Comparison of ENCODE assay signal across 24 cellular contexts in the genomic region with DNA sequence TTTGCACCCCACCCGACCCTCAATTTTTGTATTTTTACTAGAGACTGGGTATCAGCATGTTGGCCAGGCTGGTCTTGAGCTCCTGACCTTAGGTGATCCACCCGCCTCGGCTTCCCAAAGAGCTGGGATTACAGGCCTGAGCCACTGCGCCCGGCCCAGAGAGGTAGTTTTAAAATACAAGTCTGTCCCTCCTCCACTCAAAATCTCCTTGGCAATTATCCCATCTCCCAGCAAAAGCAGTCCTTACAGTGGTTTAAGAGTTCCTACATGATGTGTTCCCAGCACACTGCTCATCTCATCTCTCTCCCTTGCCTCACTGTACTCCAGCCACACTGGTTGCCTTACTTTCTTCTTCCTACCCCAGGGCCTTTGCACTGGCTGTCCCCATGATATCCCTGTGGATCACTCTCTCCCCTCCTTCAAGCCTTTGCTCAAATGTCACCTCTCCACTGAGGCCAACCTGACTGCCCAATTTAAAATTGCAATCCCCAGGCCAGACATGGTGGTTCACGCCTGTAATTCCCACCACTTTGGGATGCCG. TPM values are rescaled to one million over a fixed set of nuclear protein-coding genes. Genes with fewer than 3 reads are reported as not detected.
A peak's percentile ranks its signal among the peaks of the same experiment; 100 is the strongest.
DNase-seq lines count a peak whose midpoint lies in the region; ATAC-seq and TF ChIP-seq lines count a peak whose summit lies in the region.
"Had no signal": no experiment of that assay in that cellular context is flagged by ENCODE, and none has a peak within 500 bp of the region (broad histone marks: within the 10 kb centered on the region; RNA-seq: fewer than 3 reads in every experiment).

No MANE protein-coding gene starts in this region.

- no peak for ATAC-seq in activated T-cell treated with anti-CD3 and anti-CD28 coated beads, Interleukin-2, amount 50 U/mL, for 4 hours
- ATAC-seq in CD8-positive, alpha-beta T cell, result no peak
- no peak for ATAC-seq in central memory CD8-positive, alpha-beta T cell (replicated peaks; ENCODE audit: extremely low read depth, poor library complexity, severe bottlenecking)
- ATAC-seq in heart left ventricle, result no peak
- ATAC-seq: foreskin keratinocyte had no signal

- H3K4me3 Mint-ChIP-seq in activated T-cell treated with anti-CD3 and anti-CD28 coated beads, Interleukin-2, amount 50 U/mL, for 4 hours, result peak overlapping the region; percentile 30
- peak overlapping the region; percentile 60 for H3K4me3 Mint-ChIP-seq in CD8-positive, alpha-beta T cell
- H3K4me3 Mint-ChIP-seq in central memory CD8-positive, alpha-beta T cell, result peak overlapping the region; percentile 54
- H3K4me3 Mint-ChIP-seq: brain, mesothelial cell of epicardium had no signal

- H2AFZ ChIP-seq in neuronal stem cell (ENCODE audit: low read length), result no peak overlapping the region

- peaks cover 31% of the 10 kb centered on the region for H3K4me1 ChIP-seq in CD8-positive, alpha-beta T cell (ENCODE audit: insufficient read depth, low read length)
- H3K4me1 ChIP-seq in neuronal stem cell (ENCODE audit: control insufficient read depth in 2 of 2, insufficient read depth in 1 of 2, low read depth in 1 of 2, low read length in 2 of 2), result no peaks in the 10 kb centered on the region
- H3K4me1 ChIP-seq in heart left ventricle, result peaks cover 0 to 15% (median 1%) of the 10 kb centered on the region in 12 donors
- peaks cover 15% of the 10 kb centered on the region for H3K4me1 ChIP-seq in suprapubic skin
- H3K4me1 ChIP-seq: foreskin keratinocyte had no signal

- H3K27me3 Mint-ChIP-seq in activated T-cell treated with anti-CD3 and anti-CD28 coated beads, Interleukin-2, amount 50 U/mL, for 4 hours (ENCODE audit: low read depth), result no peaks in the 10 kb centered on the region
- H3K27me3 Mint-ChIP-seq in CD8-positive, alpha-beta T cell (ENCODE audit: low read depth), result peaks cover 4% of the 10 kb centered on the region
- no peaks in the 10 kb centered on the region for H3K27me3 Mint-ChIP-seq in central memory CD8-positive, alpha-beta T cell

- peaks cover 37% of the 10 kb centered on the region for H3K4me1 Mint-ChIP-seq in activated T-cell treated with anti-CD3 and anti-CD28 coated beads, Interleukin-2, amount 50 U/mL, for 4 hours (ENCODE audit: low read depth)
- peaks cover 32% of the 10 kb centered on the region for H3K4me1 Mint-ChIP-seq in CD8-positive, alpha-beta T cell (ENCODE audit: low read depth)
- H3K4me1 Mint-ChIP-seq in central memory CD8-positive, alpha-beta T cell, result peaks cover 25% of the 10 kb centered on the region
- H3K4me1 Mint-ChIP-seq: brain, mesothelial cell of epicardium had no signal

- no peaks in the 10 kb centered on the region for H3K36me3 ChIP-seq in CD8-positive, alpha-beta T cell (ENCODE audit: insufficient read depth, low read length)
- no peaks in the 10 kb centered on the region for H3K36me3 ChIP-seq in neuronal stem cell (replicated peaks in 1 of 2; ENCODE audit: control insufficient read depth in 2 of 2, insufficient read depth in 2 of 2, low read length in 2 of 2)
- no peaks in the 10 kb centered on the region for H3K36me3 ChIP-seq in heart left ventricle
- no peaks in the 10 kb centered on the region for H3K36me3 ChIP-seq in suprapubic skin
- H3K36me3 ChIP-seq: esophagus squamous epithelium had no signal

- POLR2A ChIA-PET in CD8-positive, alpha-beta T cell (lab: Charles Lee), result no interaction called here

- no peaks in the 10 kb centered on the region for H3K36me3 Mint-ChIP-seq in activated T-cell treated with anti-CD3 and anti-CD28 coated beads, Interleukin-2, amount 50 U/mL, for 4 hours (ENCODE audit: insufficient read depth)
- H3K36me3 Mint-ChIP-seq in CD8-positive, alpha-beta T cell, result no peaks in the 10 kb centered on the region
- H3K36me3 Mint-ChIP-seq in central memory CD8-positive, alpha-beta T cell (ENCODE audit: insufficient read depth), result peaks cover 2% of the 10 kb centered on the region
- H3K36me3 Mint-ChIP-seq: brain, mesothelial cell of epicardium, WTC11 had no signal

- CTCF ChIA-PET in CD8-positive, alpha-beta T cell (lab: Charles Lee), result interaction anchor here (0.7 to 0.9 kb wide), 2 partner anchors 19 to 20 kb away, joined by 3 to 4 read pairs; no protein-coding TSS in a partner anchor

- no CpG with 5 or more reads among the region's 7 CpGs for WGBS in neuronal stem cell (ENCODE audit: extremely low coverage in 2 of 2, insufficient read length in 2 of 2, insufficient replicate concordance in 1 of 2), 2 donors
- 80 to 85% (median 83%) methylated on average over 7 of the region's 7 CpGs for WGBS in heart left ventricle, 4 donors
- 82% methylated on average over 7 of the region's 7 CpGs for WGBS in suprapubic skin

- peak overlapping the region; percentile 30 for H3K9ac ChIP-seq in neuronal stem cell (ENCODE audit: low read depth, low read length, poor library complexity)

- H3K27me3 ChIP-seq in CD8-positive, alpha-beta T cell (ENCODE audit: insufficient read depth, low read length), result no peaks in the 10 kb centered on the region
- H3K27me3 ChIP-seq in neuronal stem cell (ENCODE audit: control insufficient read depth in 3 of 3, insufficient read depth in 3 of 3, low read depth in 1 of 3, low read length in 3 of 3), result peaks cover 9 to 43% (median 31%) of the 10 kb centered on the region in 3 experiments
- H3K27me3 ChIP-seq in heart left ventricle, result peaks cover 17 to 65% (median 31%) of the 10 kb centered on the region in 9 donors
- H3K27me3 ChIP-seq in suprapubic skin, result peaks cover 49% of the 10 kb centered on the region

- H4K91ac ChIP-seq in neuronal stem cell (ENCODE audit: low read depth, low read length, poor library complexity), result no peak overlapping the region

- H3K27ac ChIP-seq in CD8-positive, alpha-beta T cell (ENCODE audit: low read depth, low read length), result no peak overlapping the region
- H3K27ac ChIP-seq in neuronal stem cell (replicated peaks; ENCODE audit: low read length) (no peak overlapping the region), heart left ventricle (no peak overlapping the region), suprapubic skin (no peak overlapping the region)
- H3K27ac ChIP-seq: esophagus squamous epithelium, foreskin keratinocyte had no signal

- no peak overlapping the region for H3K4me2 ChIP-seq in neuronal stem cell (ENCODE audit: insufficient read depth, low read length, poor library complexity, severe bottlenecking)

- H3K18ac ChIP-seq in neuronal stem cell (ENCODE audit: low read length), result no peak overlapping the region

- TF ChIP-seq POLR2A in heart left ventricle (IDR thresholded peaks at IDR 0.05), result no peak
- no peak for TF ChIP-seq POLR2A in suprapubic skin (IDR thresholded peaks at IDR 0.05)

- no peaks in the 10 kb centered on the region for H3K9me3 ChIP-seq in CD8-positive, alpha-beta T cell (ENCODE audit: low read length)
- H3K9me3 ChIP-seq in neuronal stem cell (replicated peaks in 1 of 2; ENCODE audit: control insufficient read depth in 2 of 2, insufficient read depth in 1 of 2, low read depth in 1 of 2, low read length in 2 of 2), result peaks cover 0 to 3% of the 10 kb centered on the region in 2 donors
- peaks cover 0 to 6% (median 0%) of the 10 kb centered on the region in 12 donors for H3K9me3 ChIP-seq in heart left ventricle
- H3K9me3 ChIP-seq in suprapubic skin, result no peaks in the 10 kb centered on the region
- H3K9me3 ChIP-seq: esophagus squamous epithelium had no signal

- H2BK5ac ChIP-seq in neuronal stem cell (ENCODE audit: low read length), result no peak overlapping the region

- H3K27ac Mint-ChIP-seq in CD8-positive, alpha-beta T cell, result no peak overlapping the region
- H3K27ac Mint-ChIP-seq in central memory CD8-positive, alpha-beta T cell (ENCODE audit: low read depth), result no peak overlapping the region
- H3K27ac Mint-ChIP-seq: brain, mesothelial cell of epicardium, WTC11 had no signal

- H2AK5ac ChIP-seq in neuronal stem cell (ENCODE audit: low read depth, low read length), result no peak overlapping the region

- H3K4ac ChIP-seq in neuronal stem cell (ENCODE audit: low read length), result no peak overlapping the region

- H3K23ac ChIP-seq in neuronal stem cell (ENCODE audit: low read depth, low read length, poor library complexity), result no peak overlapping the region

- no peak overlapping the region for H2BK15ac ChIP-seq in neuronal stem cell (ENCODE audit: low read length)

- no peak overlapping the region for H3K4me3 ChIP-seq in CD8-positive, alpha-beta T cell (ENCODE audit: low read depth, low read length)
- H3K4me3 ChIP-seq in neuronal stem cell (ENCODE audit: low read length in 2 of 2) (no peak overlapping the region), heart left ventricle (no peak overlapping the region), suprapubic skin (no peak overlapping the region)

- no peak for TF ChIP-seq EP300 in suprapubic skin (IDR thresholded peaks at IDR 0.05)

- DNase-seq in activated T-cell treated with anti-CD3 and anti-CD28 coated beads, Interleukin-2, amount 50 U/mL, for 4 hours, result no peak
- DNase-seq in activated T-cell treated with anti-CD3 and anti-CD28 coated beads, Interleukin-2, amount 50 U/mL, for 1 hour, result no peak
- no peak for DNase-seq in CD8-positive, alpha-beta T cell
- DNase-seq in central memory CD8-positive, alpha-beta T cell (ENCODE audit: low spot score in 2 of 2), result no peak
- no peak for DNase-seq in neuronal stem cell (ENCODE audit: low spot score)
- no peak for DNase-seq in heart left ventricle
- DNase-seq in suprapubic skin (ENCODE audit: low spot score in 2 of 2), result no peak
- no peak for DNase-seq in NCI-H2081 treated with DMSO at 0.1 percent for 48 hours (lab: John Stamatoyannopoulos, UW)
- DNase-seq: activated CD4-positive, alpha-beta T cell treated with anti-CD3 and anti-CD28 coated beads, Interleukin-2, amount 50 U/mL, for 1 hour; EL; esophagus squamous epithelium; foreskin keratinocyte; NCI-H446; NCI-H82; stimulated activated CD4-positive, alpha-beta T cell treated with anti-CD3 and anti-CD28 coated beads, Interleukin-4, amount 100 ng/mL, for 1 hour; substantia nigra had no signal

- H2BK12ac ChIP-seq in neuronal stem cell (ENCODE audit: low read length), result no peak overlapping the region

- H2BK120ac ChIP-seq in neuronal stem cell (ENCODE audit: low read depth, low read length), result no peak overlapping the region

- H3K79me1 ChIP-seq in neuronal stem cell (ENCODE audit: low read depth, low read length), result no peaks in the 10 kb centered on the region

- TF ChIP-seq CTCF in CD8-positive, alpha-beta T cell (IDR thresholded peaks at IDR 0.05), result no peak
- no peak for TF ChIP-seq CTCF in heart left ventricle (IDR thresholded peaks at IDR 0.05)
- no peak for TF ChIP-seq CTCF in suprapubic skin (IDR thresholded peaks at IDR 0.05)

- intact Hi-C loops in CD8-positive, alpha-beta T cell (cut with DNase I, micrococcal nuclease), result no loop called here
- intact Hi-C loops in heart left ventricle (cut with DNase I), result no loop called here

- H4K8ac ChIP-seq in neuronal stem cell (ENCODE audit: low read depth, low read length), result no peak overlapping the region

- no peaks in the 10 kb centered on the region for H3K9me3 Mint-ChIP-seq in activated T-cell treated with anti-CD3 and anti-CD28 coated beads, Interleukin-2, amount 50 U/mL, for 4 hours
- no peaks in the 10 kb centered on the region for H3K9me3 Mint-ChIP-seq in CD8-positive, alpha-beta T cell
- H3K9me3 Mint-ChIP-seq in central memory CD8-positive, alpha-beta T cell, result no peaks in the 10 kb centered on the region

- no peak overlapping the region for H3K14ac ChIP-seq in neuronal stem cell (ENCODE audit: low read length)

RNA-seq across cellular contexts. Expression of a gene that starts 24.3 kb away (rescaled TPM):
- total RNA-seq in activated T-cell treated with anti-CD3 and anti-CD28 coated beads, Interleukin-2, amount 50 U/mL, for 4 hours, result 10 to 100 TPM; 14.1 to 15.3 (median 14.4) TPM
- 1 to 10 TPM; 2.2 to 3.3 TPM for total RNA-seq in CD8-positive, alpha-beta T cell
- 21.3 TPM for polyA plus RNA-seq in neuronal stem cell (2013, experiment 1 of 2)
- 19.6 TPM for polyA plus RNA-seq in neuronal stem cell (2013, experiment 2 of 2)
- total RNA-seq in heart left ventricle (10 to 100 TPM in 3 of 9 donors, 1 to 10 TPM in 6; 4.5 to 18.6 (median 8.5) TPM), suprapubic skin (10 to 100 TPM; 10.9 to 18.3 (median 12.8) TPM)
- 10 to 100 TPM in 1 of 2 donors, 1 to 10 TPM in 1; 6.3 to 14.7 TPM for polyA plus RNA-seq in heart left ventricle

RNA-seq across cellular contexts. Expression of a gene that starts 34.5 kb away (rescaled TPM):
- total RNA-seq in activated T-cell treated with anti-CD3 and anti-CD28 coated beads, Interleukin-2, amount 50 U/mL, for 4 hours, result 10 to 100 TPM; 27.3 to 29.7 (median 28.0) TPM
- 1 to 10 TPM; 7.3 TPM for total RNA-seq in CD8-positive, alpha-beta T cell
- polyA plus RNA-seq in neuronal stem cell (2013, experiment 1 of 2), result 16.9 TPM
- 15.6 TPM for polyA plus RNA-seq in neuronal stem cell (2013, experiment 2 of 2)
- total RNA-seq in heart left ventricle, result 10 to 100 TPM in 8 of 9 donors, 1 to 10 TPM in 1; 9.7 to 41.8 (median 11.4) TPM
- 10 to 100 TPM in 1 of 2 donors, 1 to 10 TPM in 1; 9.8 to 18.5 TPM for polyA plus RNA-seq in heart left ventricle
- total RNA-seq in suprapubic skin, result 10 to 100 TPM; 21.6 to 29.6 (median 27.5) TPM

RNA-seq across cellular contexts. Expression of a gene that starts 48.1 kb away (rescaled TPM):
- total RNA-seq in activated T-cell treated with anti-CD3 and anti-CD28 coated beads, Interleukin-2, amount 50 U/mL, for 4 hours, result 1 to 10 TPM in 2 of 3 donors, under 1 TPM in 1; 0.92 to 1.4 (median 1.2) TPM
- total RNA-seq in CD8-positive, alpha-beta T cell, result 1 to 10 TPM in 1 of 2 experiments, under 1 TPM in 1; 0.95 to 2.1 TPM
- 3.9 TPM for polyA plus RNA-seq in neuronal stem cell (2013, experiment 1 of 2)
- 3.9 TPM for polyA plus RNA-seq in neuronal stem cell (2013, experiment 2 of 2)
- total RNA-seq in heart left ventricle, result under 1 TPM in 5 of 9 donors, not detected in 4; 0.12 to 0.50 (median 0.19) TPM
- polyA plus RNA-seq in heart left ventricle, result under 1 TPM; 0.15 to 0.17 TPM
- total RNA-seq in suprapubic skin, result 1 to 10 TPM in 3 of 4 donors, under 1 TPM in 1; 0.42 to 3.0 (median 1.8) TPM
- total RNA-seq: HT1080 had no signal

RNA-seq across cellular contexts. Expression of a gene that starts 52.4 kb away (rescaled TPM):
- under 1 TPM in 2 of 3 donors, not detected in 1; 0.52 to 0.69 TPM for total RNA-seq in activated T-cell treated with anti-CD3 and anti-CD28 coated beads, Interleukin-2, amount 50 U/mL, for 4 hours
- 1 to 10 TPM; 5.2 to 6.2 TPM for total RNA-seq in CD8-positive, alpha-beta T cell
- not detected for polyA plus RNA-seq in neuronal stem cell (2013, experiment 1 of 2)
- polyA plus RNA-seq in neuronal stem cell (2013, experiment 2 of 2), result not detected
- total RNA-seq in heart left ventricle (100 to 1,000 TPM in 2 of 9 donors, 10 to 100 TPM in 7; 12.6 to 237 (median 19.4) TPM), suprapubic skin (10 to 100 TPM; 12.4 to 29.4 (median 15.6) TPM)
- 10 to 100 TPM; 17.1 to 42.7 TPM for polyA plus RNA-seq in heart left ventricle
- total RNA-seq: dermis microvascular lymphatic vessel endothelial cell, foreskin keratinocyte, H7, HT1080, kidney epithelial cell, mesothelial cell of epicardium, pulmonary artery endothelial cell had no signal
- polyA plus RNA-seq: foreskin keratinocyte had no signal

RNA-seq across cellular contexts. Expression of a gene that starts 53.5 kb away (rescaled TPM):
- 10 to 100 TPM; 33.1 to 38.2 (median 36.1) TPM for total RNA-seq in activated T-cell treated with anti-CD3 and anti-CD28 coated beads, Interleukin-2, amount 50 U/mL, for 4 hours
- total RNA-seq in CD8-positive, alpha-beta T cell, result 10 to 100 TPM; 28.8 to 34.1 TPM
- polyA plus RNA-seq in neuronal stem cell (2013, experiment 1 of 2), result 20.4 TPM
- 19.3 TPM for polyA plus RNA-seq in neuronal stem cell (2013, experiment 2 of 2)
- total RNA-seq in heart left ventricle, result 10 to 100 TPM in 6 of 9 donors, 1 to 10 TPM in 3; 7.3 to 22.5 (median 11.5) TPM
- polyA plus RNA-seq in heart left ventricle, result 10 to 100 TPM; 13.4 TPM
- total RNA-seq in suprapubic skin, result 10 to 100 TPM; 21.1 to 33.2 (median 24.9) TPM
